Comparison of ENCODE assay signal across 1 cellular context in the genomic region with DNA sequence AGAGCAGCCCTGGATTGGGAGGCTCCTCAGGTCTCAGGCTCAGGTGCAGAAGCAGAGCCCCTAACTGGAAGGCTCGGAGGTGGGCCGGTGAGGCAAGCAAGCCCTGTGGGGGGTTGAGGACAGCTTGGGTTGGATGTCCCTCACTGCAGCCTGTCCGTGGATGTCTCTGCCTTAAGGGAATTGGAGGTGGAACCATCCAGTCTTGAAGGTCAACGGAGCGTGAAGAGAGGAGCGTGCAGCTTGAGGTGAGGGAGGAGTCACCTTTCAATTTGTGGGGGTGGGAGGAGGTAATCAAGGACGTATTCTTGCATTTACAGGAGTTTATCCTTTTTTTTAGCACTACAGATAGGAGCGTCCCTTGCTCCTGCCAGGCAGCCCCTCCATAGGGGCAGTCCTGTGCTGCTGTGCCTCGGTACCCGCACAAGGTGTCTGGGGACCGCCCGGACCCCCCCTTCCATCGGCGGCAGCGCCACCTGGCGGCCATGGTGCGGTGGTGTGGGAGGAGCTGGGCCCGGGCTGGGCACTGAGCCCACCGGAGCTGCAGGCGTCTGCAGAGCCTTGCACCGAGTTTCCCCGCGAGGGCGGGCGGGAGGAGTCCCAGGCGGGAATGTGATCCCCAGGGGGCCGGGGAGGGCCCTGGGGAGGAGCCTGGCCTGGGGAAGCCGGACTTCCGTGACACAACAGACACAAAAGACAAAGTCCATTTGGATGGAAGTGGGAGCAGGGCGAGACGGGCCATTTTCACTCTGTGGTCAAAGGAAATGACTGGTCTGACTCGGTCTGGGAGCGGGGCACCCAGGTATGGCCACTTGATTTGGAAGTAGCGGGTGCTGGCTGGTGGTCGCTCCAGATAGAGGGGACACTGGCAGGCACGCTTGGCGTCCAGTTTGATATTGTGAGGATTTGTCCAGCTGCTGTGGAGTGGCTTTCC.
TF ChIP-seq lines count a peak whose summit lies in the region.

No MANE protein-coding gene starts in this region.

TF ChIP-seq in HepG2, 621 proteins besides CTCF, POLR2A, EP300 and RAD21 (continued from another document and continues in another):
- TF ChIP-seq, protein P1, sequence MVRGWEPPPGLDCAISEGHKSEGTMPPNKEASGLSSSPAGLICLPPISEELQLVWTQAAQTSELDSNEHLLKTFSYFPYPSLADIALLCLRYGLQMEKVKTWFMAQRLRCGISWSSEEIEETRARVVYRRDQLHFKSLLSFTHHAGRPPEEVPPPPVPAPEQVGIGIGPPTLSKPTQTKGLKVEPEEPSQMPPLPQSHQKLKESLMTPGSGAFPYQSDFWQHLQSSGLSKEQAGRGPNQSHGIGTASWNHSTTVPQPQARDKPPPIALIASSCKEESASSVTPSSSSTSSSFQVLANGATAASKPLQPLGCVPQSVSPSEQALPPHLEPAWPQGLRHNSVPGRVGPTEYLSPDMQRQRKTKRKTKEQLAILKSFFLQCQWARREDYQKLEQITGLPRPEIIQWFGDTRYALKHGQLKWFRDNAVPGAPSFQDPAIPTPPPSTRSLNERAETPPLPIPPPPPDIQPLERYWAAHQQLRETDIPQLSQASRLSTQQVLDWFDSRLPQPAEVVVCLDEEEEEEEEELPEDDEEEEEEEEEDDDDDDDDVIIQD (CRISPR knock-in tag; IDR thresholded peaks at IDR 0.05; ENCODE audit: low read depth): no peak
- peak; percentile 96 for TF ChIP-seq MTA1 (CRISPR knock-in tag; IDR thresholded peaks at IDR 0.05; ENCODE audit: borderline replicate concordance)
- peak; percentile 59; the same call in 1 of the 2 replicates for TF ChIP-seq KMT2A (CRISPR knock-in tag; IDR thresholded peaks at IDR 0.05)
- peak; percentile 94 for TF ChIP-seq ZNF556 (CRISPR knock-in tag; IDR thresholded peaks at IDR 0.05; ENCODE audit: borderline replicate concordance)
- TF ChIP-seq NFE2 (CRISPR knock-in tag; IDR thresholded peaks at IDR 0.05): no peak
- no peak for TF ChIP-seq KDM1A (CRISPR knock-in tag; IDR thresholded peaks at IDR 0.05)
- TF ChIP-seq ZNF550 (CRISPR knock-in tag; IDR thresholded peaks at IDR 0.05; ENCODE audit: borderline replicate concordance): no peak
- no peak for TF ChIP-seq ZNF431 (CRISPR knock-in tag; IDR thresholded peaks at IDR 0.05; ENCODE audit: borderline replicate concordance, low read depth)
- TF ChIP-seq, protein P2, sequence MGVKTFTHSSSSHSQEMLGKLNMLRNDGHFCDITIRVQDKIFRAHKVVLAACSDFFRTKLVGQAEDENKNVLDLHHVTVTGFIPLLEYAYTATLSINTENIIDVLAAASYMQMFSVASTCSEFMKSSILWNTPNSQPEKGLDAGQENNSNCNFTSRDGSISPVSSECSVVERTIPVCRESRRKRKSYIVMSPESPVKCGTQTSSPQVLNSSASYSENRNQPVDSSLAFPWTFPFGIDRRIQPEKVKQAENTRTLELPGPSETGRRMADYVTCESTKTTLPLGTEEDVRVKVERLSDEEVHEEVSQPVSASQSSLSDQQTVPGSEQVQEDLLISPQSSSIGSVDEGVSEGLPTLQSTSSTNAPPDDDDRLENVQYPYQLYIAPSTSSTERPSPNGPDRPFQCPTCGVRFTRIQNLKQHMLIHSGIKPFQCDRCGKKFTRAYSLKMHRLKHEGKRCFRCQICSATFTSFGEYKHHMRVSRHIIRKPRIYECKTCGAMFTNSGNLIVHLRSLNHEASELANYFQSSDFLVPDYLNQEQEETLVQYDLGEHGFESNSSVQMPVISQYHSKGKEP (CRISPR knock-in tag; IDR thresholded peaks at IDR 0.05): peak; percentile 28; the same call in 1 of the 2 replicates
- TF ChIP-seq, protein P3, sequence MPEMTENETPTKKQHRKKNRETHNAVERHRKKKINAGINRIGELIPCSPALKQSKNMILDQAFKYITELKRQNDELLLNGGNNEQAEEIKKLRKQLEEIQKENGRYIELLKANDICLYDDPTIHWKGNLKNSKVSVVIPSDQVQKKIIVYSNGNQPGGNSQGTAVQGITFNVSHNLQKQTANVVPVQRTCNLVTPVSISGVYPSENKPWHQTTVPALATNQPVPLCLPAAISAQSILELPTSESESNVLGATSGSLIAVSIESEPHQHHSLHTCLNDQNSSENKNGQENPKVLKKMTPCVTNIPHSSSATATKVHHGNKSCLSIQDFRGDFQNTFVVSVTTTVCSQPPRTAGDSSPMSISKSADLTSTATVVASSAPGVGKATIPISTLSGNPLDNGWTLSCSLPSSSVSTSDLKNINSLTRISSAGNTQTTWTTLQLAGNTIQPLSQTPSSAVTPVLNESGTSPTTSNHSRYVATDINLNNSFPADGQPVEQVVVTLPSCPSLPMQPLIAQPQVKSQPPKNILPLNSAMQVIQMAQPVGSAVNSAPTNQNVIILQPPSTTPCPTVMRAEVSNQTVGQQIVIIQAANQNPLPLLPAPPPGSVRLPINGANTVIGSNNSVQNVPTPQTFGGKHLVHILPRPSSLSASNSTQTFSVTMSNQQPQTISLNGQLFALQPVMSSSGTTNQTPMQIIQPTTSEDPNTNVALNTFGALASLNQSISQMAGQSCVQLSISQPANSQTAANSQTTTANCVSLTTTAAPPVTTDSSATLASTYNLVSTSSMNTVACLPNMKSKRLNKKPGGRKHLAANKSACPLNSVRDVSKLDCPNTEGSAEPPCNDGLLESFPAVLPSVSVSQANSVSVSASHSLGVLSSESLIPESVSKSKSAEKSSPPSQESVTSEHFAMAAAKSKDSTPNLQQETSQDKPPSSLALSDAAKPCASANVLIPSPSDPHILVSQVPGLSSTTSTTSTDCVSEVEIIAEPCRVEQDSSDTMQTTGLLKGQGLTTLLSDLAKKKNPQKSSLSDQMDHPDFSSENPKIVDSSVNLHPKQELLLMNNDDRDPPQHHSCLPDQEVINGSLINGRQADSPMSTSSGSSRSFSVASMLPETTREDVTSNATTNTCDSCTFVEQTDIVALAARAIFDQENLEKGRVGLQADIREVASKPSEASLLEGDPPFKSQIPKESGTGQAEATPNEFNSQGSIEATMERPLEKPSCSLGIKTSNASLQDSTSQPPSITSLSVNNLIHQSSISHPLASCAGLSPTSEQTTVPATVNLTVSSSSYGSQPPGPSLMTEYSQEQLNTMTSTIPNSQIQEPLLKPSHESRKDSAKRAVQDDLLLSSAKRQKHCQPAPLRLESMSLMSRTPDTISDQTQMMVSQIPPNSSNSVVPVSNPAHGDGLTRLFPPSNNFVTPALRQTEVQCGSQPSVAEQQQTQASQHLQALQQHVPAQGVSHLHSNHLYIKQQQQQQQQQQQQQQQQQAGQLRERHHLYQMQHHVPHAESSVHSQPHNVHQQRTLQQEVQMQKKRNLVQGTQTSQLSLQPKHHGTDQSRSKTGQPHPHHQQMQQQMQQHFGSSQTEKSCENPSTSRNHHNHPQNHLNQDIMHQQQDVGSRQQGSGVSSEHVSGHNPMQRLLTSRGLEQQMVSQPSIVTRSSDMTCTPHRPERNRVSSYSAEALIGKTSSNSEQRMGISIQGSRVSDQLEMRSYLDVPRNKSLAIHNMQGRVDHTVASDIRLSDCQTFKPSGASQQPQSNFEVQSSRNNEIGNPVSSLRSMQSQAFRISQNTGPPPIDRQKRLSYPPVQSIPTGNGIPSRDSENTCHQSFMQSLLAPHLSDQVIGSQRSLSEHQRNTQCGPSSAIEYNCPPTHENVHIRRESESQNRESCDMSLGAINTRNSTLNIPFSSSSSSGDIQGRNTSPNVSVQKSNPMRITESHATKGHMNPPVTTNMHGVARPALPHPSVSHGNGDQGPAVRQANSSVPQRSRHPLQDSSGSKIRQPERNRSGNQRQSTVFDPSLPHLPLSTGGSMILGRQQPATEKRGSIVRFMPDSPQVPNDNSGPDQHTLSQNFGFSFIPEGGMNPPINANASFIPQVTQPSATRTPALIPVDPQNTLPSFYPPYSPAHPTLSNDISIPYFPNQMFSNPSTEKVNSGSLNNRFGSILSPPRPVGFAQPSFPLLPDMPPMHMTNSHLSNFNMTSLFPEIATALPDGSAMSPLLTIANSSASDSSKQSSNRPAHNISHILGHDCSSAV (CRISPR knock-in tag; IDR thresholded peaks at IDR 0.05; ENCODE audit: borderline replicate concordance): no peak
- no peak for TF ChIP-seq WIZ (CRISPR knock-in tag; IDR thresholded peaks at IDR 0.05)
- peak; percentile 58; the same call in 1 of the 2 replicates for TF ChIP-seq GATA4 (IDR thresholded peaks at IDR 0.05; ENCODE audit: borderline replicate concordance, low read depth)
- TF ChIP-seq, protein P4, sequence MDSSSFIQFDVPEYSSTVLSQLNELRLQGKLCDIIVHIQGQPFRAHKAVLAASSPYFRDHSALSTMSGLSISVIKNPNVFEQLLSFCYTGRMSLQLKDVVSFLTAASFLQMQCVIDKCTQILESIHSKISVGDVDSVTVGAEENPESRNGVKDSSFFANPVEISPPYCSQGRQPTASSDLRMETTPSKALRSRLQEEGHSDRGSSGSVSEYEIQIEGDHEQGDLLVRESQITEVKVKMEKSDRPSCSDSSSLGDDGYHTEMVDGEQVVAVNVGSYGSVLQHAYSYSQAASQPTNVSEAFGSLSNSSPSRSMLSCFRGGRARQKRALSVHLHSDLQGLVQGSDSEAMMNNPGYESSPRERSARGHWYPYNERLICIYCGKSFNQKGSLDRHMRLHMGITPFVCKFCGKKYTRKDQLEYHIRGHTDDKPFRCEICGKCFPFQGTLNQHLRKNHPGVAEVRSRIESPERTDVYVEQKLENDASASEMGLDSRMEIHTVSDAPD (CRISPR knock-in tag; IDR thresholded peaks at IDR 0.05): no peak; the same call in 1 of the 2 replicates
- peak; percentile 37; the same call in 1 of the 2 replicates for TF ChIP-seq MYNN (CRISPR knock-in tag; IDR thresholded peaks at IDR 0.05; ENCODE audit: low read depth)
- TF ChIP-seq, protein P5, sequence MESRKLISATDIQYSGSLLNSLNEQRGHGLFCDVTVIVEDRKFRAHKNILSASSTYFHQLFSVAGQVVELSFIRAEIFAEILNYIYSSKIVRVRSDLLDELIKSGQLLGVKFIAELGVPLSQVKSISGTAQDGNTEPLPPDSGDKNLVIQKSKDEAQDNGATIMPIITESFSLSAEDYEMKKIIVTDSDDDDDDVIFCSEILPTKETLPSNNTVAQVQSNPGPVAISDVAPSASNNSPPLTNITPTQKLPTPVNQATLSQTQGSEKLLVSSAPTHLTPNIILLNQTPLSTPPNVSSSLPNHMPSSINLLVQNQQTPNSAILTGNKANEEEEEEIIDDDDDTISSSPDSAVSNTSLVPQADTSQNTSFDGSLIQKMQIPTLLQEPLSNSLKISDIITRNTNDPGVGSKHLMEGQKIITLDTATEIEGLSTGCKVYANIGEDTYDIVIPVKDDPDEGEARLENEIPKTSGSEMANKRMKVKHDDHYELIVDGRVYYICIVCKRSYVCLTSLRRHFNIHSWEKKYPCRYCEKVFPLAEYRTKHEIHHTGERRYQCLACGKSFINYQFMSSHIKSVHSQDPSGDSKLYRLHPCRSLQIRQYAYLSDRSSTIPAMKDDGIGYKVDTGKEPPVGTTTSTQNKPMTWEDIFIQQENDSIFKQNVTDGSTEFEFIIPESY (CRISPR knock-in tag; IDR thresholded peaks at IDR 0.05): peak; percentile 21; the same call in 1 of the 2 replicates
- no peak for TF ChIP-seq ZNF207 (IDR thresholded peaks at IDR 0.05; ENCODE audit: borderline replicate concordance)
- peak; percentile 91 for TF ChIP-seq SALL1 (CRISPR knock-in tag; IDR thresholded peaks at IDR 0.05)
- peak; percentile 97 for TF ChIP-seq REPIN1 (CRISPR knock-in tag; IDR thresholded peaks at IDR 0.05; ENCODE audit: borderline replicate concordance, low read depth)
- TF ChIP-seq, protein P6, sequence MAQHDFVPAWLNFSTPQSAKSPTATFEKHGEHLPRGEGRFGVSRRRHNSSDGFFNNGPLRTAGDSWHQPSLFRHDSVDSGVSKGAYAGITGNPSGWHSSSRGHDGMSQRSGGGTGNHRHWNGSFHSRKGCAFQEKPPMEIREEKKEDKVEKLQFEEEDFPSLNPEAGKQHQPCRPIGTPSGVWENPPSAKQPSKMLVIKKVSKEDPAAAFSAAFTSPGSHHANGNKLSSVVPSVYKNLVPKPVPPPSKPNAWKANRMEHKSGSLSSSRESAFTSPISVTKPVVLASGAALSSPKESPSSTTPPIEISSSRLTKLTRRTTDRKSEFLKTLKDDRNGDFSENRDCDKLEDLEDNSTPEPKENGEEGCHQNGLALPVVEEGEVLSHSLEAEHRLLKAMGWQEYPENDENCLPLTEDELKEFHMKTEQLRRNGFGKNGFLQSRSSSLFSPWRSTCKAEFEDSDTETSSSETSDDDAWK (CRISPR knock-in tag; IDR thresholded peaks at IDR 0.05): no peak
- TF ChIP-seq, protein P7, sequence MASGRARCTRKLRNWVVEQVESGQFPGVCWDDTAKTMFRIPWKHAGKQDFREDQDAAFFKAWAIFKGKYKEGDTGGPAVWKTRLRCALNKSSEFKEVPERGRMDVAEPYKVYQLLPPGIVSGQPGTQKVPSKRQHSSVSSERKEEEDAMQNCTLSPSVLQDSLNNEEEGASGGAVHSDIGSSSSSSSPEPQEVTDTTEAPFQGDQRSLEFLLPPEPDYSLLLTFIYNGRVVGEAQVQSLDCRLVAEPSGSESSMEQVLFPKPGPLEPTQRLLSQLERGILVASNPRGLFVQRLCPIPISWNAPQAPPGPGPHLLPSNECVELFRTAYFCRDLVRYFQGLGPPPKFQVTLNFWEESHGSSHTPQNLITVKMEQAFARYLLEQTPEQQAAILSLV (CRISPR knock-in tag; IDR thresholded peaks at IDR 0.05; ENCODE audit: borderline replicate concordance): no peak
- peak; percentile 55; the same call in 1 of the 2 replicates for TF ChIP-seq NFKB2 (CRISPR knock-in tag; IDR thresholded peaks at IDR 0.05; ENCODE audit: borderline replicate concordance)
- TF ChIP-seq, protein P8, sequence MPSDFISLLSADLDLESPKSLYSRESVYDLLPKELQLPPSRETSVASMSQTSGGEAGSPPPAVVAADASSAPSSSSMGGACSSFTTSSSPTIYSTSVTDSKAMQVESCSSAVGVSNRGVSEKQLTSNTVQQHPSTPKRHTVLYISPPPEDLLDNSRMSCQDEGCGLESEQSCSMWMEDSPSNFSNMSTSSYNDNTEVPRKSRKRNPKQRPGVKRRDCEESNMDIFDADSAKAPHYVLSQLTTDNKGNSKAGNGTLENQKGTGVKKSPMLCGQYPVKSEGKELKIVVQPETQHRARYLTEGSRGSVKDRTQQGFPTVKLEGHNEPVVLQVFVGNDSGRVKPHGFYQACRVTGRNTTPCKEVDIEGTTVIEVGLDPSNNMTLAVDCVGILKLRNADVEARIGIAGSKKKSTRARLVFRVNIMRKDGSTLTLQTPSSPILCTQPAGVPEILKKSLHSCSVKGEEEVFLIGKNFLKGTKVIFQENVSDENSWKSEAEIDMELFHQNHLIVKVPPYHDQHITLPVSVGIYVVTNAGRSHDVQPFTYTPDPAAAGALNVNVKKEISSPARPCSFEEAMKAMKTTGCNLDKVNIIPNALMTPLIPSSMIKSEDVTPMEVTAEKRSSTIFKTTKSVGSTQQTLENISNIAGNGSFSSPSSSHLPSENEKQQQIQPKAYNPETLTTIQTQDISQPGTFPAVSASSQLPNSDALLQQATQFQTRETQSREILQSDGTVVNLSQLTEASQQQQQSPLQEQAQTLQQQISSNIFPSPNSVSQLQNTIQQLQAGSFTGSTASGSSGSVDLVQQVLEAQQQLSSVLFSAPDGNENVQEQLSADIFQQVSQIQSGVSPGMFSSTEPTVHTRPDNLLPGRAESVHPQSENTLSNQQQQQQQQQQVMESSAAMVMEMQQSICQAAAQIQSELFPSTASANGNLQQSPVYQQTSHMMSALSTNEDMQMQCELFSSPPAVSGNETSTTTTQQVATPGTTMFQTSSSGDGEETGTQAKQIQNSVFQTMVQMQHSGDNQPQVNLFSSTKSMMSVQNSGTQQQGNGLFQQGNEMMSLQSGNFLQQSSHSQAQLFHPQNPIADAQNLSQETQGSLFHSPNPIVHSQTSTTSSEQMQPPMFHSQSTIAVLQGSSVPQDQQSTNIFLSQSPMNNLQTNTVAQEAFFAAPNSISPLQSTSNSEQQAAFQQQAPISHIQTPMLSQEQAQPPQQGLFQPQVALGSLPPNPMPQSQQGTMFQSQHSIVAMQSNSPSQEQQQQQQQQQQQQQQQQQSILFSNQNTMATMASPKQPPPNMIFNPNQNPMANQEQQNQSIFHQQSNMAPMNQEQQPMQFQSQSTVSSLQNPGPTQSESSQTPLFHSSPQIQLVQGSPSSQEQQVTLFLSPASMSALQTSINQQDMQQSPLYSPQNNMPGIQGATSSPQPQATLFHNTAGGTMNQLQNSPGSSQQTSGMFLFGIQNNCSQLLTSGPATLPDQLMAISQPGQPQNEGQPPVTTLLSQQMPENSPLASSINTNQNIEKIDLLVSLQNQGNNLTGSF (CRISPR knock-in tag; IDR thresholded peaks at IDR 0.05): peak; percentile 69; the same call in 1 of the 2 replicates
- TF ChIP-seq JARID2 (CRISPR knock-in tag; IDR thresholded peaks at IDR 0.05; ENCODE audit: insufficient replicate concordance): peak; percentile 36
